8 cellular contexts compared by ENCODE assay signal in genomic region chr7:70595741-70596574, GRCh38.
DNase-seq lines count a peak whose midpoint lies in the region; ATAC-seq lines count a peak whose summit lies in the region.

No MANE protein-coding gene starts in this region.

- H3K27ac Mint-ChIP-seq in activated naive CD8-positive, alpha-beta T cell treated with anti-CD3 and anti-CD28 coated beads, Interleukin-2, amount 10 ng/mL, durations not matched to agents 7 days and 5 days: no peak overlapping the region
- no peak overlapping the region for H3K27ac Mint-ChIP-seq in stimulated activated naive CD8-positive, alpha-beta T cell treated with anti-CD3 and anti-CD28 coated beads, Interleukin-15, Interleukin-2, amounts not matched to agents 100 ng/mL and 50 ng/mL, for 24 hours

- H3K9ac ChIP-seq in HUES6 (ENCODE audit: low read length): no peak overlapping the region

- ATAC-seq in activated naive CD8-positive, alpha-beta T cell treated with anti-CD3 and anti-CD28 coated beads, Interleukin-2, amount 10 ng/mL, durations not matched to agents 7 days and 5 days (ENCODE audit: low read depth): peak; percentile 63
- ATAC-seq in HG02642 (IDR thresholded peaks at IDR 0.05; ENCODE audit: poor library complexity, unreplicated experiment) (no peak), HG02678 (IDR thresholded peaks at IDR 0.05; ENCODE audit: unreplicated experiment) (no peak), HG03280 (IDR thresholded peaks at IDR 0.05; ENCODE audit: unreplicated experiment) (no peak)

- H3K27me3 Mint-ChIP-seq in activated naive CD8-positive, alpha-beta T cell treated with anti-CD3 and anti-CD28 coated beads, Interleukin-2, amount 10 ng/mL, durations not matched to agents 7 days and 5 days: peaks cover 57% of the 10 kb centered on the region
- H3K27me3 Mint-ChIP-seq in stimulated activated naive CD8-positive, alpha-beta T cell treated with anti-CD3 and anti-CD28 coated beads, Interleukin-15, Interleukin-2, amounts not matched to agents 100 ng/mL and 50 ng/mL, for 24 hours: peaks cover 37% of the 10 kb centered on the region

- POLR2A ChIA-PET in activated naive CD8-positive, alpha-beta T cell treated with anti-CD3 and anti-CD28 coated beads, Interleukin-2, amount 10 ng/mL, durations not matched to agents 7 days and 5 days (lab: Charles Lee): no interaction called here

- H3K36me3 Mint-ChIP-seq in activated naive CD8-positive, alpha-beta T cell treated with anti-CD3 and anti-CD28 coated beads, Interleukin-2, amount 10 ng/mL, durations not matched to agents 7 days and 5 days: peaks cover 1% of the 10 kb centered on the region
- peaks cover 6% of the 10 kb centered on the region for H3K36me3 Mint-ChIP-seq in stimulated activated naive CD8-positive, alpha-beta T cell treated with anti-CD3 and anti-CD28 coated beads, Interleukin-15, Interleukin-2, amounts not matched to agents 100 ng/mL and 50 ng/mL, for 24 hours (ENCODE audit: low read depth)

- H3K4me3 ChIP-seq in HUES6 (ENCODE audit: low read depth, low read length): peak overlapping the region; percentile 84

- H3K9me3 Mint-ChIP-seq in activated naive CD8-positive, alpha-beta T cell treated with anti-CD3 and anti-CD28 coated beads, Interleukin-2, amount 10 ng/mL, durations not matched to agents 7 days and 5 days: peaks cover 7% of the 10 kb centered on the region
- no peaks in the 10 kb centered on the region for H3K9me3 Mint-ChIP-seq in stimulated activated naive CD8-positive, alpha-beta T cell treated with anti-CD3 and anti-CD28 coated beads, Interleukin-15, Interleukin-2, amounts not matched to agents 100 ng/mL and 50 ng/mL, for 24 hours

- peaks cover 4% of the 10 kb centered on the region for H3K4me1 Mint-ChIP-seq in activated naive CD8-positive, alpha-beta T cell treated with anti-CD3 and anti-CD28 coated beads, Interleukin-2, amount 10 ng/mL, durations not matched to agents 7 days and 5 days
- H3K4me1 Mint-ChIP-seq in stimulated activated naive CD8-positive, alpha-beta T cell treated with anti-CD3 and anti-CD28 coated beads, Interleukin-15, Interleukin-2, amounts not matched to agents 100 ng/mL and 50 ng/mL, for 24 hours (ENCODE audit: low read depth): peaks cover 6% of the 10 kb centered on the region

- H3K4me3 Mint-ChIP-seq in activated naive CD8-positive, alpha-beta T cell treated with anti-CD3 and anti-CD28 coated beads, Interleukin-2, amount 10 ng/mL, durations not matched to agents 7 days and 5 days: peak overlapping the region; percentile 47
- peak overlapping the region; percentile 38 for H3K4me3 Mint-ChIP-seq in stimulated activated naive CD8-positive, alpha-beta T cell treated with anti-CD3 and anti-CD28 coated beads, Interleukin-15, Interleukin-2, amounts not matched to agents 100 ng/mL and 50 ng/mL, for 24 hours

- no peak overlapping the region for H3K27ac ChIP-seq in HUES6 (ENCODE audit: low read depth, low read length)

- no peaks in the 10 kb centered on the region for H3K36me3 ChIP-seq in HUES6 (ENCODE audit: control insufficient read depth, insufficient read depth, low read length)

- H3K9me3 ChIP-seq in HUES6 (ENCODE audit: control insufficient read depth, insufficient read depth, low read depth, low read length): peaks cover 5% of the 10 kb centered on the region

- peak; percentile 60 for DNase-seq in ELF-1 (ENCODE audit: low read depth, low spot score)
- DNase-seq in activated naive CD8-positive, alpha-beta T cell treated with anti-CD3 and anti-CD28 coated beads, Interleukin-2, amount 10 ng/mL, durations not matched to agents 7 days and 5 days: peak; percentile 39
- DNase-seq in kidney tubule cell (ENCODE audit: low spot score): peak; percentile 41

- peaks cover 77% of the 10 kb centered on the region for H3K27me3 ChIP-seq in HUES6 (ENCODE audit: control insufficient read depth, insufficient read depth, low read length)

- H3K4me1 ChIP-seq in HUES6 (ENCODE audit: control insufficient read depth, insufficient read depth, low read length): peaks cover 20% of the 10 kb centered on the region
